Comparison of ENCODE assay signal across 8 cellular contexts in the genomic region with DNA sequence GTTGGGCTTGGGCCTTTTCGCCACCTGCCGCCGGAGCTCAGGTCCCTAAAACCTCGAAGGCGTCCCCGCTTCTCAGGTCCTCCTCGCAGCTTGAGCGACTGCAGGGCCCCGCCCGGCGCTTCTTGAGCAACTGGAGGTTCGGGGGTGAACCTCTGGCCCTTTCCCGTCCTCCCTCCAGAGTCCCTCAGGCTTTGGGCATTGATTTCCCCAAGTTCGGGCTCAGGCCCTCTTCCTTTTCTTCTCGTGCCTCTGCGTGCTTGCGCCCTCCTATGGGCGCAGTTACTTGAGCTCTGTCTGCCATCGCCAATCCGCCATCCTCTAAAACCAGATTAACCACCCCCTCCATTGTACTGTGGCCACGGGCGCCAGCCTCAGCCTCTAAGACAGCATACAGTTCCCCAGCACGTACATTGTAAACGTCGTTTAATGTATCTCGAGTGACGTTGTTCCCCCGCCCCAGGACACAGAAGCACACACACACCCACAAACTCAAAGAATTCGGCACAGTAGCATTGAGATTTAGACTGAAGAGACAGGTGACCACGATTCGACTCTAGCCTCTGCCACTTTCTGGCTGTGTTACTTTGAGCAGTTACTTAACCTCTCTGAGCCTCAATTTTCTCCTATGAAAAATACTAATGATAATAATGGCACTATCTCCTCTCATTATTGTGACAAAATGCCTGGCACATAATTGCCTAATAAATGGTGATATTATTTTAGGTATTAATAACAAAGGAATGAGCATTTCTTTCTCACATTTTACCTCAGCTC. TPM values are rescaled to one million over a fixed set of nuclear protein-coding genes. Genes with fewer than 3 reads are reported as not detected.
DNase-seq lines count a peak whose midpoint lies in the region; ATAC-seq and TF ChIP-seq lines count a peak whose summit lies in the region.

No MANE protein-coding gene starts in this region.

- H3K4me1 ChIP-seq in mucosa of rectum (ENCODE audit: control insufficient read depth in 2 of 2, insufficient read depth in 2 of 2, low read length in 2 of 2) (peaks cover 52 to 63% of the 10 kb centered on the region in 2 donors), tibial nerve (peaks cover 0 to 51% (median 45%) of the 10 kb centered on the region in 4 donors)

- DNase-seq in NCI-H748 treated with DMSO at 0.1 percent for 48 hours (lab: John Stamatoyannopoulos, UW) (peak; percentile 40), epithelial cell of proximal tubule (ENCODE audit: low read depth) (no peak), tibial nerve (ENCODE audit: low spot score in 2 of 2) (peak; percentile 55 to 66)
- DNase-seq in activated CD8-positive, alpha-beta memory T cell treated with anti-CD3 and anti-CD28 coated beads, Interleukin-2, amount 50 U/mL, for 48 hours: peak; percentile 84

- H3K27me3 ChIP-seq in mucosa of rectum (ENCODE audit: control insufficient read depth in 2 of 2, insufficient read depth in 2 of 2, low read length in 2 of 2) (no peaks in the 10 kb centered on the region), tibial nerve (no peaks in the 10 kb centered on the region)

- no peaks in the 10 kb centered on the region for H3K9me3 ChIP-seq in mucosa of rectum (ENCODE audit: control insufficient read depth in 2 of 2, low read length in 2 of 2)
- H3K9me3 ChIP-seq in tibial nerve: no peaks in the 10 kb centered on the region

- peak; percentile 57 for TF ChIP-seq CTCF in C4-2B (conservative IDR thresholded peaks at IDR 0.05)
- peak; percentile 43 for TF ChIP-seq CTCF in epithelial cell of proximal tubule (conservative IDR thresholded peaks at IDR 0.05; ENCODE audit: low read depth, low read length)
- TF ChIP-seq CTCF in tibial nerve (IDR thresholded peaks at IDR 0.05): peak; percentile 49 to 80 (median 55)

- peak in 1 of 2 donors; percentile 21 for TF ChIP-seq POLR2A in tibial nerve (IDR thresholded peaks at IDR 0.05)

- H3K36me3 ChIP-seq in mucosa of rectum (ENCODE audit: control insufficient read depth in 2 of 2, insufficient read depth in 2 of 2, low read length in 2 of 2) (no peaks in the 10 kb centered on the region), tibial nerve (no peaks in the 10 kb centered on the region)

- WGBS in tibial nerve, 2 donors: 5 to 10% methylated on average over 31 of the region's 31 CpGs

- peak overlapping the region; percentile 55 for H3K4me3 ChIP-seq in epithelial cell of proximal tubule (ENCODE audit: low read depth, low read length)
- H3K4me3 ChIP-seq in mucosa of rectum (ENCODE audit: low read length in 2 of 2): peak overlapping the region; percentile 59 to 72
- H3K4me3 ChIP-seq in tibial nerve: peak overlapping the region; percentile 49 to 62 (median 54)

- H3K27ac ChIP-seq in C4-2B (peak overlapping the region; percentile 86), mucosa of rectum (ENCODE audit: low read depth in 2 of 2, low read length in 2 of 2) (peak overlapping the region; percentile 93 to 99), tibial nerve (peak overlapping the region; percentile 96 to 98 (median 96))

- peak in 1 of 2 donors; percentile 1 for TF ChIP-seq EP300 in tibial nerve (IDR thresholded peaks at IDR 0.05)

- peak overlapping the region; percentile 82 to 83 for H3K9ac ChIP-seq in mucosa of rectum (ENCODE audit: low read depth in 1 of 2, low read length in 2 of 2)

- ATAC-seq in GM18907 (IDR thresholded peaks at IDR 0.05; ENCODE audit: unreplicated experiment) (peak; percentile 23), HG03108 (IDR thresholded peaks at IDR 0.05; ENCODE audit: unreplicated experiment) (peak; percentile 23)

RNA-seq across cellular contexts. Expression of a gene that starts 22.6 kb away (rescaled TPM):
- total RNA-seq in epithelial cell of proximal tubule: 9.1 and 22.7 TPM in 2 replicates
- total RNA-seq in tibial nerve: 100 to 1,000 TPM; 153 to 208 (median 177) TPM

RNA-seq across cellular contexts. Expression of a gene that starts 23.1 kb away (rescaled TPM):
- total RNA-seq in epithelial cell of proximal tubule: 0.07 and 0.17 TPM in 2 replicates
- total RNA-seq in tibial nerve: 100 to 1,000 TPM in 2 of 4 donors, 10 to 100 TPM in 2; 73.9 to 203 (median 102) TPM

Comparison
In these comparisons a context has a peak if more than half of its experiments do, and no peak if none do; other contexts are left out.
1. RNA of a gene that starts 23.1 kb away (total RNA-seq): 73.9 to 203 TPM in tibial nerve; 0.07 to 0.17 TPM in epithelial cell of proximal tubule; every median in the first group is over 10 times any median in the second.
2. Peak in every context shown above with its lines, with median percentiles within 50 percentile points of each other: H3K27ac ChIP-seq, CTCF ChIP-seq and H3K4me3 ChIP-seq.